In the genomic region with DNA sequence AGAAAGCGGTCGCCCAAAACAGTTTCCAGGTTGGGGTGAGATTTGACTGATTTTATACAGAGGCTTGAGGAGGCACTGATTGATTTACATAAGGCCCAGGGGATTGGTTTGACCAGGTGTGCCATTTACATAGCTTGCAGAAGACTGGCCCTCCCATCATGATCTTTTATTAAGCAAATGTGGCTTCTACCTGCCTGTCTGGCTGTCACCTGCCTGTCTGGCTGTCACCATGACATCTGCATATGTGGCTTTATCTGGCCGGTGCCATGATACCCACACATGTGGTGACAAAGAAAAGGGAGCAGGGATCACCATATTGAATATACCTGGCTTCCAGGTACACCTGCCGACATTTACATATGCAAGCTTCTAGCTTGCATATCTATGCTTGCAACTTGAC, we compare ENCODE assay signal across 21 cellular contexts. TPM values are rescaled to one million over a fixed set of nuclear protein-coding genes. Genes with fewer than 3 reads are reported as not detected.
"Had no signal": no experiment of that assay in that cellular context is flagged by ENCODE, and none has a peak within 500 bp of the region (broad histone marks: within the 10 kb centered on the region; RNA-seq: fewer than 3 reads in every experiment).

No MANE protein-coding gene starts in this region.

- H3K27ac ChIP-seq: brain microvascular endothelial cell, cardiac muscle cell had no signal

- H3K27ac Mint-ChIP-seq: activated CD8-positive, alpha-beta memory T cell treated with anti-CD3 and anti-CD28 coated beads, Interleukin-2, amount 10 ng/mL, durations not matched to agents 7 days and 5 days; activated naive CD4-positive, alpha-beta T cell treated with anti-CD3 and anti-CD28 coated beads for 36 hours; activated naive CD8-positive, alpha-beta T cell; T-helper 1 cell treated with Interleukin-12 subunit alpha and Interleukin-12 subunit beta and Interleukin-4 antibody, amounts not matched to agents 30 μg/mL and 1 μg/mL, for 36 hours had no signal

- ATAC-seq: activated CD8-positive, alpha-beta memory T cell treated with anti-CD3 and anti-CD28 coated beads, Interleukin-2, amount 10 ng/mL, durations not matched to agents 7 days and 5 days; activated T-cell treated with anti-CD3 and anti-CD28 coated beads, Interleukin-2, amount 50 U/mL, for 4 hours; PC-3 had no signal

- DNase-seq: activated CD4-positive, alpha-beta T cell treated with anti-CD3 and anti-CD28 coated beads for 48 hours; activated CD4-positive, alpha-beta T cell treated with anti-CD3 and anti-CD28 coated beads, Interleukin-2, amount 50 U/mL, for 48 hours; activated CD4-positive, CD25-positive, alpha-beta regulatory T cell treated with anti-CD3 and anti-CD28 coated beads, Interleukin-2, amount 50 U/mL, for 72 hours; activated CD8-positive, alpha-beta memory T cell treated with anti-CD3 and anti-CD28 coated beads, Interleukin-2, amount 10 ng/mL, durations not matched to agents 7 days and 5 days; activated gamma-delta T cell; activated naive CD4-positive, alpha-beta T cell treated with anti-CD3 and anti-CD28 coated beads for 36 hours; activated T-cell treated with anti-CD3 and anti-CD28 coated beads, Interleukin-2, amount 50 U/mL, for 4 hours; amygdala; brain microvascular endothelial cell; KG1; NCI-H1048; NCI-H146; NCI-H187 treated with DMSO at 0.1 percent for 48 hours; NCI-H2081 treated with DMSO at 0.1 percent for 48 hours; NCI-H345; NCI-H510A treated with DMSO at 0.1 percent for 48 hours; PC-3; SHP77 treated with DMSO at 0.1 percent for 48 hours had no signal

- H3K4me3 Mint-ChIP-seq: activated CD8-positive, alpha-beta memory T cell treated with anti-CD3 and anti-CD28 coated beads, Interleukin-2, amount 10 ng/mL, durations not matched to agents 7 days and 5 days; activated naive CD4-positive, alpha-beta T cell treated with anti-CD3 and anti-CD28 coated beads for 36 hours; activated naive CD8-positive, alpha-beta T cell; activated T-cell treated with anti-CD3 and anti-CD28 coated beads, Interleukin-2, amount 50 U/mL, for 4 hours; T-helper 1 cell treated with Interleukin-12 subunit alpha and Interleukin-12 subunit beta and Interleukin-4 antibody, amounts not matched to agents 30 μg/mL and 1 μg/mL, for 36 hours had no signal

- H3K36me3 Mint-ChIP-seq: activated CD8-positive, alpha-beta memory T cell treated with anti-CD3 and anti-CD28 coated beads, Interleukin-2, amount 10 ng/mL, durations not matched to agents 7 days and 5 days; activated naive CD8-positive, alpha-beta T cell had no signal

- H3K9me3 Mint-ChIP-seq: activated naive CD4-positive, alpha-beta T cell treated with anti-CD3 and anti-CD28 coated beads for 36 hours; activated T-cell treated with anti-CD3 and anti-CD28 coated beads, Interleukin-2, amount 50 U/mL, for 4 hours; T-helper 1 cell treated with Interleukin-12 subunit alpha and Interleukin-12 subunit beta and Interleukin-4 antibody, amounts not matched to agents 30 μg/mL and 1 μg/mL, for 36 hours had no signal

- H3K36me3 ChIP-seq: brain microvascular endothelial cell, cardiac muscle cell had no signal

- H3K27me3 ChIP-seq: brain microvascular endothelial cell, cardiac muscle cell had no signal

- H3K4me1 Mint-ChIP-seq: activated CD8-positive, alpha-beta memory T cell treated with anti-CD3 and anti-CD28 coated beads, Interleukin-2, amount 10 ng/mL, durations not matched to agents 7 days and 5 days had no signal

- H3K4me3 ChIP-seq: cardiac muscle cell had no signal

RNA-seq across cellular contexts. Expression of a gene that starts 17.0 kb away (rescaled TPM):
- total RNA-seq: activated CD8-positive, alpha-beta memory T cell treated with anti-CD3 and anti-CD28 coated beads, Interleukin-2, amount 10 ng/mL, durations not matched to agents 7 days and 5 days had no signal
